3 cellular contexts compared by ENCODE assay signal in genomic region chr17:76549539-76549938, GRCh38.
TF ChIP-seq lines count a peak whose summit lies in the region.

No MANE protein-coding gene starts in this region.

TF ChIP-seq in A549, 52 proteins besides CTCF, POLR2A, EP300 and RAD21:
- TF ChIP-seq CEBPB (IDR thresholded peaks at IDR 0.05) (no peak), RCOR1 (IDR thresholded peaks at IDR 0.05; ENCODE audit: low read depth, low read length) (no peak), FOSL2 (IDR thresholded peaks at IDR 0.05) (no peak), FOSL2 (CRISPR knock-in tag; IDR thresholded peaks at IDR 0.05) (no peak), HOXA7 (CRISPR knock-in tag; IDR thresholded peaks at IDR 0.05) (no peak), ESRRA (IDR thresholded peaks at IDR 0.05; ENCODE audit: borderline replicate concordance, low read length) (no peak), ZNF302 (CRISPR knock-in tag; IDR thresholded peaks at IDR 0.05) (no peak), PHF8 (IDR thresholded peaks at IDR 0.05; ENCODE audit: borderline replicate concordance, low read depth) (no peak), MAX (IDR thresholded peaks at IDR 0.05) (no peak), ZFP36 (IDR thresholded peaks at IDR 0.05; ENCODE audit: borderline replicate concordance, partially characterized antibody) (no peak), NR3C1 (IDR thresholded peaks at IDR 0.05) (no peak), NFE2L2 (conservative IDR thresholded peaks at IDR 0.05; ENCODE audit: low read length) (no peak), BCL3 (IDR thresholded peaks at IDR 0.05) (no peak), MAFK (IDR thresholded peaks at IDR 0.05; ENCODE audit: partially characterized antibody) (no peak), KDM1A (IDR thresholded peaks at IDR 0.05; ENCODE audit: low read depth) (no peak)

TF ChIP-seq in IMR-90, 13 proteins besides CTCF, POLR2A, EP300 and RAD21:
- no peak for TF ChIP-seq BHLHE40 (IDR thresholded peaks at IDR 0.05; ENCODE audit: low read depth, low read length)
- TF ChIP-seq MXI1 (IDR thresholded peaks at IDR 0.05; ENCODE audit: borderline replicate concordance, low read depth, low read length): no peak
- no peak for TF ChIP-seq MAZ (IDR thresholded peaks at IDR 0.05; ENCODE audit: borderline replicate concordance, low read depth, low read length)
- no peak for TF ChIP-seq RCOR1 (IDR thresholded peaks at IDR 0.05; ENCODE audit: insufficient replicate concordance, low read length)
TF ChIP-seq in IMR-90: peak in this region for 0.

TF ChIP-seq in liver, 16 proteins besides CTCF, POLR2A, EP300 and RAD21:
- no peak for TF ChIP-seq FOXA2 (IDR thresholded peaks at IDR 0.05)
- no peak for TF ChIP-seq MAX (IDR thresholded peaks at IDR 0.05)
- TF ChIP-seq HNF4A (conservative IDR thresholded peaks at IDR 0.05): no peak
- TF ChIP-seq NR2F2 (IDR thresholded peaks at IDR 0.05): no peak
- TF ChIP-seq ZBTB33 (IDR thresholded peaks at IDR 0.05): no peak
- no peak for TF ChIP-seq EGR1 (IDR thresholded peaks at IDR 0.05; ENCODE audit: low read depth in 2 of 2)
- TF ChIP-seq JUND (IDR thresholded peaks at IDR 0.05): no peak
- TF ChIP-seq ATF3 (IDR thresholded peaks at IDR 0.05): no peak
- TF ChIP-seq FOXA1 (IDR thresholded peaks at IDR 0.05): no peak
- no peak for TF ChIP-seq RXRA (IDR thresholded peaks at IDR 0.05)
- no peak for TF ChIP-seq GABPA (IDR thresholded peaks at IDR 0.05 in 1 of 2, conservative IDR thresholded peaks at IDR 0.05 in 1 of 2)
- TF ChIP-seq TAF1 (conservative IDR thresholded peaks at IDR 0.05): no peak
- no peak for TF ChIP-seq REST (IDR thresholded peaks at IDR 0.05)
- TF ChIP-seq YY1 (IDR thresholded peaks at IDR 0.05): no peak
TF ChIP-seq in liver: peak in this region for 0.
